Comparison of ENCODE assay signal across 23 cellular contexts in genomic region chr5:144267961-144268513, GRCh38.
DNase-seq lines count a peak whose midpoint lies in the region; ATAC-seq and TF ChIP-seq lines count a peak whose summit lies in the region.
"Had no signal": no experiment of that assay in that cellular context is flagged by ENCODE, and none has a peak within 500 bp of the region (broad histone marks: within the 10 kb centered on the region; RNA-seq: fewer than 3 reads in every experiment).

No MANE protein-coding gene starts in this region.

- H2AK5ac ChIP-seq in H9 (ENCODE audit: insufficient read length, low read length), result no peak overlapping the region

- H4K8ac ChIP-seq in H9 (replicated peaks; ENCODE audit: insufficient read length, low read depth, low read length), result no peak overlapping the region

- no peaks in the 10 kb centered on the region for H3K23me2 ChIP-seq in H9 (ENCODE audit: insufficient read length, low read depth, low read length, poor library complexity, severe bottlenecking)

- H3K79me2 ChIP-seq in H9 (ENCODE audit: insufficient read depth, low read length), result no peaks in the 10 kb centered on the region

- H3K79me1 ChIP-seq in H9 (ENCODE audit: insufficient read depth, low read depth, low read length, poor library complexity, severe bottlenecking), result no peaks in the 10 kb centered on the region

- H3K4me1 Mint-ChIP-seq in H9, result peaks cover 16 to 20% of the 10 kb centered on the region in 2 experiments
- H3K4me1 Mint-ChIP-seq: T-cell had no signal

- H3K9me3 Mint-ChIP-seq in H9, result peaks cover 10 to 20% of the 10 kb centered on the region in 2 experiments; a peak in 4 of 5 replicates
- H3K9me3 Mint-ChIP-seq: T-helper 2 cell treated with Interferon-gamma antibody and Interleukin-4, amounts not matched to agents 5 μg/mL and 100 μg/mL, for 36 hours had no signal

- WGBS in H9 (ENCODE audit: extremely low coverage, insufficient read length, low lambda C conversion rate), result no CpG with 5 or more reads among the region's 4 CpGs

- no peaks in the 10 kb centered on the region for H3K36me3 ChIP-seq in iPS-15b (ENCODE audit: control insufficient read depth, insufficient read depth, low read length)
- H3K36me3 ChIP-seq: BLaER1 treated with 17β-estradiol and CSF1 and Interleukin-3, amounts not matched to agents 10 nM and 100 nM; SJSA1 had no signal

- H3K4me3 Mint-ChIP-seq in H9, result 0 out of 5 replicates have a peak overlapping the region, but pooled peaks of 1 of the 2 experiments have one; percentile 13
- H3K4me3 Mint-ChIP-seq: CD4-positive, alpha-beta T cell; T-cell; T-helper 2 cell treated with Interferon-gamma antibody and Interleukin-4, amounts not matched to agents 5 μg/mL and 100 μg/mL, for 36 hours had no signal

- H2BK15ac ChIP-seq in H9 (ENCODE audit: low read depth, low read length), result no peak overlapping the region

- H3K9me3 ChIP-seq in H9 (ENCODE audit: control insufficient read depth, low read depth, low read length) (no peaks in the 10 kb centered on the region), iPS-15b (ENCODE audit: control insufficient read depth, insufficient read depth, low read length) (no peaks in the 10 kb centered on the region)
- H3K9me3 ChIP-seq: SJSA1 had no signal

- H3K4me2 ChIP-seq in H9 (ENCODE audit: insufficient read depth, insufficient read length, low read length), result no peak overlapping the region
- H3K4me2 ChIP-seq: BLaER1 treated with 17β-estradiol and CSF1 and Interleukin-3, amounts not matched to agents 10 nM and 100 nM; PC-9 had no signal

- H3K27ac Mint-ChIP-seq in H9, result no peak overlapping the region; a peak in 1 of 7 replicates
- H3K27ac Mint-ChIP-seq: CD4-positive, alpha-beta T cell; T-cell; T-helper 2 cell treated with Interferon-gamma antibody and Interleukin-4, amounts not matched to agents 5 μg/mL and 100 μg/mL, for 36 hours had no signal

- H2BK20ac ChIP-seq in H9 (ENCODE audit: low read depth, low read length, poor library complexity, severe bottlenecking), result no peak overlapping the region

- H3K27me3 Mint-ChIP-seq in H9 (ENCODE audit: low read depth), result no peaks in the 10 kb centered on the region

- no peak overlapping the region for H3T11ph ChIP-seq in H9 (ENCODE audit: low read length)

- H4K91ac ChIP-seq in H9 (ENCODE audit: insufficient read length, low read depth, low read length), result no peak overlapping the region

- peak overlapping the region; percentile 14 for H3K4me3 ChIP-seq in iPS-15b (ENCODE audit: low read depth, low read length)
- H3K4me3 ChIP-seq: BLaER1 treated with 17β-estradiol and CSF1 and Interleukin-3, amounts not matched to agents 10 nM and 100 nM; PC-9; SJSA1 had no signal

- H3K56ac ChIP-seq in H9 (ENCODE audit: insufficient read length, low read depth, low read length), result no peak overlapping the region

- no peak overlapping the region for H2BK120ac ChIP-seq in H9 (ENCODE audit: low read depth, low read length, poor library complexity, severe bottlenecking)

- DNase-seq in H9 (no peak), NCI-H1417 (lab: John Stamatoyannopoulos, UW) (peak in 2 of 3 experiments; percentile 3 to 48), NCI-H2227 (lab: John Stamatoyannopoulos, UW; ENCODE audit: unreplicated experiment) (peak; percentile 7), KG1 (lab: John Stamatoyannopoulos, UW) (no peak), GM03348 (ENCODE audit: low spot score) (no peak)
- DNase-seq: AML-193; CD4-positive, alpha-beta T cell; DMS53; MV-4-11; NCI-H1436; NCI-H1930; NCI-H524; NCI-H774; PC-9; Right ventricle myocardium superior; T-cell had no signal

- no peaks in the 10 kb centered on the region for H3K27me3 ChIP-seq in H9 (ENCODE audit: insufficient read depth, low read length)
- H3K27me3 ChIP-seq in iPS-15b (ENCODE audit: control insufficient read depth, insufficient read depth, low read length), result no peaks in the 10 kb centered on the region
- H3K27me3 ChIP-seq: BLaER1 treated with 17β-estradiol and CSF1 and Interleukin-3, amounts not matched to agents 10 nM and 100 nM; SJSA1 had no signal

- H2BK5ac ChIP-seq in H9 (ENCODE audit: insufficient read length, low read length), result no peak overlapping the region

- H3K4me1 ChIP-seq in H9 (ENCODE audit: insufficient read depth, low read length) (no peaks in the 10 kb centered on the region), iPS-15b (ENCODE audit: control insufficient read depth, insufficient read depth, low read length) (no peaks in the 10 kb centered on the region)
- H3K4me1 ChIP-seq: BLaER1 treated with 17β-estradiol and CSF1 and Interleukin-3, amounts not matched to agents 10 nM and 100 nM; SJSA1 had no signal

- peak overlapping the region; percentile 1 for H2AFZ ChIP-seq in H9 (ENCODE audit: low read length)
- H2AFZ ChIP-seq: PC-9 had no signal

- H2BK12ac ChIP-seq in H9 (ENCODE audit: insufficient read length, low read depth, low read length), result no peak overlapping the region

- no peak for TF ChIP-seq CTCF in H9 (conservative IDR thresholded peaks at IDR 0.05)

- H3K9ac ChIP-seq in H9 (ENCODE audit: extremely low read depth, insufficient read length, low read length), result no peak overlapping the region
- H3K9ac ChIP-seq in iPS-15b (ENCODE audit: low read depth, low read length), result no peak overlapping the region
- H3K9ac ChIP-seq: BLaER1 treated with 17β-estradiol and CSF1 and Interleukin-3, amounts not matched to agents 10 nM and 100 nM had no signal

- H3K4ac ChIP-seq in H9 (ENCODE audit: low read depth, low read length), result no peak overlapping the region

- no peak overlapping the region for H3K27ac ChIP-seq in H9 (ENCODE audit: insufficient read length, low read depth, low read length)
- H3K27ac ChIP-seq: BLaER1 treated with 17β-estradiol and CSF1 and Interleukin-3, amounts not matched to agents 10 nM and 100 nM; PC-9; SJSA1 had no signal

- H3K18ac ChIP-seq in H9 (ENCODE audit: insufficient read length, low read depth, low read length), result no peak overlapping the region

- no peak overlapping the region for H4K5ac ChIP-seq in H9 (ENCODE audit: insufficient read length, low read depth, low read length)

- H3K23ac ChIP-seq in H9 (ENCODE audit: insufficient read length, low read depth, low read length), result no peak overlapping the region

- H4K20me1 ChIP-seq in H9 (ENCODE audit: control insufficient read depth, insufficient read depth, insufficient read length), result no peaks in the 10 kb centered on the region
- H4K20me1 ChIP-seq: BLaER1 treated with 17β-estradiol and CSF1 and Interleukin-3, amounts not matched to agents 10 nM and 100 nM had no signal

- ATAC-seq in GM21526 (IDR thresholded peaks at IDR 0.05; ENCODE audit: low FRiP score, unreplicated experiment) (no peak), GM19324 (IDR thresholded peaks at IDR 0.05; ENCODE audit: low FRiP score, unreplicated experiment) (no peak)
- ATAC-seq: HepG2, T-cell had no signal

- H3K36me3 Mint-ChIP-seq in H9 (ENCODE audit: insufficient read depth in 1 of 3, low read depth in 3 of 3), result peaks cover 0 to 23% (median 0%) of the 10 kb centered on the region in 3 experiments; a peak in 2 of 7 replicates
- H3K36me3 Mint-ChIP-seq: T-cell had no signal

- H3K14ac ChIP-seq in H9 (ENCODE audit: insufficient read depth, low read length), result no peak overlapping the region

Comparison
In these comparisons a context has a peak if more than half of its experiments do, and no peak if none do; other contexts are left out.
1. DNase-seq: peak in NCI-H1417 (2 of 3) and NCI-H2227 (single experiment); none in H9 (single experiment), KG1 (single experiment) and GM03348 (single experiment).